Comparison of ENCODE assay signal across 25 cellular contexts in genomic region chr16:51773051-51773450, GRCh38.
"Had no signal": no experiment of that assay in that cellular context is flagged by ENCODE, and none has a peak within 500 bp of the region (broad histone marks: within the 10 kb centered on the region; RNA-seq: fewer than 3 reads in every experiment).

No MANE protein-coding gene starts in this region.

- DNase-seq: activated CD4-positive, alpha-beta T cell treated with anti-CD3 and anti-CD28 coated beads, Interleukin-2, amount 50 U/mL, for 1 hour; activated CD4-positive, CD25-positive, alpha-beta regulatory T cell treated with anti-CD3 and anti-CD28 coated beads, Interleukin-2, amount 50 U/mL, for 72 hours; activated CD8-positive, alpha-beta T cell treated with anti-CD3 and anti-CD28 coated beads, Interleukin-2, amount 10 ng/mL, durations not matched to agents 7 days and 5 days; activated gamma-delta T cell; activated naive CD4-positive, alpha-beta T cell treated with anti-CD3 and anti-CD28 coated beads, Interleukin-2, amount 50 U/mL, for 16 hours; activated naive CD8-positive, alpha-beta T cell treated with anti-CD3 and anti-CD28 coated beads, Interleukin-2, amount 50 U/mL, for 24 hours; anterior cingulate cortex; body of pancreas; foreskin fibroblast; left colon; mucosa of descending colon; retina; spleen; stimulated activated CD4-positive, alpha-beta T cell treated with anti-CD3 and anti-CD28 coated beads, Interleukin-4, amount 100 ng/mL, for 1 hour; stimulated activated naive CD4-positive, alpha-beta T cell; T-helper 2 cell; testis; trophoblast cell had no signal

- H3K4me2 ChIP-seq: hepatocyte had no signal

- ATAC-seq: activated CD8-positive, alpha-beta T cell treated with anti-CD3 and anti-CD28 coated beads, Interleukin-2, amount 10 ng/mL, durations not matched to agents 7 days and 5 days; activated naive CD8-positive, alpha-beta T cell treated with anti-CD3 and anti-CD28 coated beads, Interleukin-2, amount 50 U/mL, for 24 hours; body of pancreas; left colon; mucosa of descending colon had no signal

- H3K36me3 ChIP-seq: cardiac muscle cell, spleen, vagina had no signal

- H3K36me3 Mint-ChIP-seq: memory B cell had no signal

- H3K9me3 ChIP-seq: body of pancreas, mucosa of descending colon, spleen, testis, vagina had no signal

- H3K4me1 ChIP-seq: body of pancreas, spleen, testis, vagina had no signal

- H3K79me2 ChIP-seq: hepatocyte had no signal

- H2AFZ ChIP-seq: hepatocyte had no signal

- H3K4me3 Mint-ChIP-seq: activated CD8-positive, alpha-beta T cell treated with anti-CD3 and anti-CD28 coated beads, Interleukin-2, amount 10 ng/mL, durations not matched to agents 7 days and 5 days; activated naive CD8-positive, alpha-beta T cell treated with anti-CD3 and anti-CD28 coated beads, Interleukin-2, amount 50 U/mL, for 24 hours; activated T-helper 1 cell treated with anti-CD3 and anti-CD28 coated beads, Interleukin-12 subunit alpha, Interleukin-12 subunit beta, Interleukin-2, Interleukin-4 antibody, amounts not matched to agents 30 ng/mL and 10 ng/mL and 1 ng/mL, durations not matched to agents 14 hours and 24 hours and 36 hours; memory B cell had no signal

- H3K27me3 ChIP-seq: body of pancreas, cardiac muscle cell, spleen, testis, vagina had no signal

- H3K27ac Mint-ChIP-seq: activated CD8-positive, alpha-beta T cell treated with anti-CD3 and anti-CD28 coated beads, Interleukin-2, amount 10 ng/mL, durations not matched to agents 7 days and 5 days; activated naive CD8-positive, alpha-beta T cell treated with anti-CD3 and anti-CD28 coated beads, Interleukin-2, amount 50 U/mL, for 24 hours; activated T-helper 1 cell treated with anti-CD3 and anti-CD28 coated beads, Interleukin-12 subunit alpha, Interleukin-12 subunit beta, Interleukin-2, Interleukin-4 antibody, amounts not matched to agents 30 ng/mL and 10 ng/mL and 1 ng/mL, durations not matched to agents 14 hours and 24 hours and 36 hours; memory B cell; progenitor cell of endocrine pancreas had no signal

- H3K4me1 Mint-ChIP-seq: activated naive CD8-positive, alpha-beta T cell treated with anti-CD3 and anti-CD28 coated beads, Interleukin-2, amount 50 U/mL, for 24 hours; memory B cell had no signal

- H3K27ac ChIP-seq: body of pancreas, cardiac muscle cell, hepatocyte, spleen, testis, vagina, VCaP had no signal

- H3K27me3 Mint-ChIP-seq: activated naive CD8-positive, alpha-beta T cell treated with anti-CD3 and anti-CD28 coated beads, Interleukin-2, amount 50 U/mL, for 24 hours; memory B cell had no signal

- H3K4me3 ChIP-seq: body of pancreas, cardiac muscle cell, hepatocyte, mucosa of descending colon, spleen, vagina had no signal

- H3K9me3 Mint-ChIP-seq: activated T-helper 1 cell treated with anti-CD3 and anti-CD28 coated beads, Interleukin-12 subunit alpha, Interleukin-12 subunit beta, Interleukin-2, Interleukin-4 antibody, amounts not matched to agents 30 ng/mL and 10 ng/mL and 1 ng/mL, durations not matched to agents 14 hours and 24 hours and 36 hours had no signal
